In the genomic region with DNA sequence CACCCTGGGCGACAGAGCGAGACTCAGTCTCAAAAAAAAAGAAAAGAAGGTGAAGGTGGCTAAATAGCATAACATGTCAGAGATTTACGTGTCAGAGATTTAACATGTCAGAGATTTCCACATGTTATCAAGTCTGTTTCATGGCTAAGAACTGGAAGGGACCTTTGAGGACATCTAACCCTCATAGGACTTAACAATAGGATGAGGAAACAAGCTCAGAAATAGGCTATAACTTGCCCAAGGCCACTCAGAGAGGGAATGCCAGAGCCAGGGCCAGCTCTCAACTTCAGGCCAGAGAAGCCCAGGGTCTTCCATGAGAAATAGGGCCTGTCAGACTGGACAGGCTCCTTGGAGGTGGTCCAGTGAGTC, we compare ENCODE assay signal across 8 cellular contexts. TPM values are rescaled to one million over a fixed set of nuclear protein-coding genes. Genes with fewer than 3 reads are reported as not detected.
DNase-seq lines count a peak whose midpoint lies in the region; ATAC-seq and TF ChIP-seq lines count a peak whose summit lies in the region.

No MANE protein-coding gene starts in this region.

- no peak for TF ChIP-seq EP300 in upper lobe of left lung (IDR thresholded peaks at IDR 0.05)

- H3K4me1 ChIP-seq in upper lobe of left lung, result peaks cover 6 to 23% (median 12%) of the 10 kb centered on the region in 4 donors

- peak overlapping the region; percentile 73 to 90 (median 86) for H3K27ac ChIP-seq in upper lobe of left lung

- H3K36me3 Mint-ChIP-seq in CD14-positive monocyte (no peaks in the 10 kb centered on the region), brain (no peaks in the 10 kb centered on the region), memory B cell (no peaks in the 10 kb centered on the region)

- H3K27me3 Mint-ChIP-seq in CD14-positive monocyte (ENCODE audit: low read depth in 3 of 3), result peaks cover 0 to 2% (median 2%) of the 10 kb centered on the region in 3 donors
- H3K27me3 Mint-ChIP-seq in brain, result peaks cover 5% of the 10 kb centered on the region
- no peaks in the 10 kb centered on the region for H3K27me3 Mint-ChIP-seq in memory B cell

- peaks cover 0 to 6% (median 0%) of the 10 kb centered on the region in 7 donors for H3K9me3 Mint-ChIP-seq in CD14-positive monocyte
- no peaks in the 10 kb centered on the region for H3K9me3 Mint-ChIP-seq in brain
- H3K9me3 Mint-ChIP-seq in memory B cell, result no peaks in the 10 kb centered on the region

- ATAC-seq in HG03066 (IDR thresholded peaks at IDR 0.05; ENCODE audit: low read depth, unreplicated experiment), result peak; percentile 8
- ATAC-seq in memory B cell (ENCODE audit: low read depth), result peak; percentile 1
- ATAC-seq in upper lobe of left lung (ENCODE audit: low FRiP score in 2 of 2), result no peak
- no peak for ATAC-seq in GM21367 (IDR thresholded peaks at IDR 0.05; ENCODE audit: unreplicated experiment)
- ATAC-seq in HG03175 (IDR thresholded peaks at IDR 0.05; ENCODE audit: unreplicated experiment), result no peak

- peak overlapping the region; percentile 24 to 53 (median 44) for H3K4me3 ChIP-seq in upper lobe of left lung

- no peaks in the 10 kb centered on the region for H3K27me3 ChIP-seq in upper lobe of left lung

- H3K4me1 Mint-ChIP-seq in CD14-positive monocyte, result peaks cover 30% of the 10 kb centered on the region
- H3K4me1 Mint-ChIP-seq in brain, result peaks cover 11% of the 10 kb centered on the region
- peaks cover 4% of the 10 kb centered on the region for H3K4me1 Mint-ChIP-seq in memory B cell

- no peak for TF ChIP-seq POLR2A in upper lobe of left lung (IDR thresholded peaks at IDR 0.05)

- H3K27ac Mint-ChIP-seq in CD14-positive monocyte, result peak overlapping the region; percentile 83 to 93 (median 90)
- H3K27ac Mint-ChIP-seq in brain, result peak overlapping the region in 4 of 5 experiments; percentile 63 to 86 (median 72)
- H3K27ac Mint-ChIP-seq in memory B cell, result peak overlapping the region; percentile 68

- 88% methylated on average over 3 of the region's 3 CpGs for WGBS in upper lobe of left lung, 2 donors

- intact Hi-C loops in CD14-positive monocyte (cut with micrococcal nuclease), result loop anchor here (5.0 to 10.0 kb wide), 2 partner anchors 99 to 183 kb away; no protein-coding TSS in a partner anchor

- TF ChIP-seq CTCF in CD14-positive monocyte (IDR thresholded peaks at IDR 0.05) (no peak), brain (conservative IDR thresholded peaks at IDR 0.05) (no peak), upper lobe of left lung (IDR thresholded peaks at IDR 0.05) (no peak)

- peak overlapping the region; percentile 82 to 91 for H3K4me3 Mint-ChIP-seq in CD14-positive monocyte
- H3K4me3 Mint-ChIP-seq in brain, result peak overlapping the region; percentile 58 to 81 (median 71)
- peak overlapping the region; percentile 92 for H3K4me3 Mint-ChIP-seq in memory B cell

- no peaks in the 10 kb centered on the region for H3K9me3 ChIP-seq in upper lobe of left lung

- no peaks in the 10 kb centered on the region for H3K36me3 ChIP-seq in upper lobe of left lung

- DNase-seq in CD14-positive monocyte (ENCODE audit: low spot score), result no peak
- DNase-seq in memory B cell (ENCODE audit: low spot score in 2 of 2), result no peak
- no peak for DNase-seq in upper lobe of left lung
- DNase-seq in NCI-H526 (lab: John Stamatoyannopoulos, UW), result no peak

RNA-seq across cellular contexts. Expression of gene ZNF629, which starts 26.8 kb away (rescaled TPM):
- under 1 TPM; 0.27 to 0.73 TPM for polyA plus RNA-seq in CD14-positive monocyte
- 22.0 TPM for polyA plus RNA-seq in brain (ENCODE audit: insufficient read depth, low read depth, low replicate concordance)
- 10 to 100 TPM; 13.1 to 32.5 (median 14.8) TPM for total RNA-seq in upper lobe of left lung

RNA-seq across cellular contexts. Expression of gene RNF40, which starts 51.7 kb away (rescaled TPM):
- polyA plus RNA-seq in CD14-positive monocyte (10 to 100 TPM; 14.8 to 34.9 TPM), brain (ENCODE audit: insufficient read depth, low read depth, low replicate concordance) (225 TPM)
- 100 to 1,000 TPM in 2 of 6 donors, 10 to 100 TPM in 4; 69.9 to 137 (median 95.2) TPM for total RNA-seq in upper lobe of left lung

RNA-seq across cellular contexts. Expression of gene CFAP119, which starts 51.9 kb away (rescaled TPM):
- 1 to 10 TPM; 2.4 to 3.5 TPM for polyA plus RNA-seq in CD14-positive monocyte
- 13.4 TPM for polyA plus RNA-seq in brain (ENCODE audit: insufficient read depth, low read depth, low replicate concordance)
- total RNA-seq in upper lobe of left lung, result 10 to 100 TPM in 4 of 6 donors, 1 to 10 TPM in 2; 6.1 to 45.1 (median 16.0) TPM

Comparison
In these comparisons a context has a peak if more than half of its experiments do, and no peak if none do; other contexts are left out.
1. ATAC-seq: peak in HG03066 (single experiment) and memory B cell (single experiment); none in upper lobe of left lung (0 of 2), GM21367 (single experiment) and HG03175 (single experiment).
2. RNA of gene ZNF629, which starts 26.8 kb away (polyA plus RNA-seq): 22.0 TPM in brain (single experiment); 0.27 to 0.73 TPM in CD14-positive monocyte; every median in the first group is over 10 times any median in the second.
3. Peak in every context shown above with its lines, with median percentiles within 50 percentile points of each other: H3K27ac Mint-ChIP-seq and H3K4me3 Mint-ChIP-seq.